Comparison of ENCODE assay signal across 1 cellular context in the genomic region with DNA sequence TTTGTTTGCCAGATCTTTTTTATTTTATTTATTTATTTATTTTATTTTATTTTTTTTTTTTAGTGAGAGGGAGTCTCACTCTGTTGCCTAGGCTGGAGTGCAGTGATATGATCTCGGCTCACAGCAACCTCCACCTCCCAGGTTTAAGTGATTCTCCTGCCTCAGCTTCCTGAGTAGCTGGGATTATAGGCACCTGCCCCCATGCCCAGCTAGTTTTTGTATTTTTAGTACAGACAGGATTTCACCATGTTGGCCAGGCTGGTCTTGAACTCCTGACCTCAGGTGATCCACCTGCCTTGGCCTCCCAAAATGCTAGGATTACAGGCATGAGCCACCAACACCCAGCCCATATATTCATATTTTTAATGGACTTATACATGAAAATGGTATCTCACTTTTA. TPM values are rescaled to one million over a fixed set of nuclear protein-coding genes. Genes with fewer than 3 reads are reported as not detected.
"Had no signal": no experiment of that assay in that cellular context is flagged by ENCODE, and none has a peak within 500 bp of the region (broad histone marks: within the 10 kb centered on the region; RNA-seq: fewer than 3 reads in every experiment).

No MANE protein-coding gene starts in this region.

RNA-seq across cellular contexts. Expression of gene NLRC5, which starts 3.1 kb away (rescaled TPM):
- total RNA-seq: progenitor cell of endocrine pancreas had no signal

RNA-seq across cellular contexts. Expression of gene CETP, which starts 30.7 kb away (rescaled TPM):
- total RNA-seq: progenitor cell of endocrine pancreas had no signal
